In the genomic region with DNA sequence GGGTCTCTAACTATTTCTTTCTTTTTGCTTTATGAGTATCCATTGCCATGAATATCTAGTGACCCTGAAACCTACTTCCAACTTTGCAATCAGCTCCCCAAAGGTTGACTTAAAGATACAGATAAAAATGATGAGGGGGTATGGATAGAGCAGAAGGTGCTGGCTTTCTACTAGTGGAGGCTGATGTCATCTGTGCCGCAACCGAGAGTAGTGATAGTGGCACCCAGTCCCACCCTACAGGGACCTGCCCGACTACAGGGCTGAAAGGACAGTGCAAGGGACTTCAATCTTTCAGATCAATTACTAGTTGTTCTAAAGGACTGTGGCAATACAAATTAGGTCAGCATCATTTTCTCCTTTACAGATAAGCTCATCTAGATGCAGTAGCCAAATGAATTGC, we compare ENCODE assay signal across 13 cellular contexts.
DNase-seq lines count a peak whose midpoint lies in the region; ATAC-seq and TF ChIP-seq lines count a peak whose summit lies in the region.
"Had no signal": no experiment of that assay in that cellular context is flagged by ENCODE, and none has a peak within 500 bp of the region (broad histone marks: within the 10 kb centered on the region; RNA-seq: fewer than 3 reads in every experiment).

No MANE protein-coding gene starts in this region.

- H3K4me3 ChIP-seq in GM12865 (ENCODE audit: low read depth, low read length) (no peak overlapping the region), transverse colon (no peak overlapping the region)
- H3K4me3 ChIP-seq: gastrocnemius medialis had no signal

- 79 to 80% methylated on average over 3 of the region's 3 CpGs for WGBS in transverse colon (ENCODE audit: low coverage in 1 of 2), 2 donors

- no peak for TF ChIP-seq POLR2A in transverse colon (IDR thresholded peaks at IDR 0.05)

- no peaks in the 10 kb centered on the region for H3K9me3 ChIP-seq in transverse colon
- H3K9me3 ChIP-seq: gastrocnemius medialis had no signal

- H3K9me3 Mint-ChIP-seq in T-helper 2 cell treated with Interferon-gamma antibody and Interleukin-4, amounts not matched to agents 5 μg/mL and 100 μg/mL, for 36 hours = peaks cover 3% of the 10 kb centered on the region
- no peaks in the 10 kb centered on the region for H3K9me3 Mint-ChIP-seq in activated T-helper 2 cell treated with anti-CD3 and anti-CD28 coated beads, Interferon-gamma antibody, Interleukin-2, Interleukin-4, amounts not matched to agents 10 μg/mL and 5 μg/mL and 100 μg/mL, durations not matched to agents 14 hours and 24 hours and 36 hours
- H3K9me3 Mint-ChIP-seq in natural killer cell = peaks cover 3 to 4% of the 10 kb centered on the region in 2 donors

- peak overlapping the region in 1 of 4 donors; percentile 44 for H3K27ac ChIP-seq in transverse colon
- H3K27ac ChIP-seq: gastrocnemius medialis, WERI-Rb-1 had no signal

- peaks cover 21% of the 10 kb centered on the region for H3K4me1 Mint-ChIP-seq in T-helper 2 cell treated with Interferon-gamma antibody and Interleukin-4, amounts not matched to agents 5 μg/mL and 100 μg/mL, for 36 hours (ENCODE audit: low read depth)
- peaks cover 29% of the 10 kb centered on the region for H3K4me1 Mint-ChIP-seq in activated T-helper 2 cell treated with anti-CD3 and anti-CD28 coated beads, Interferon-gamma antibody, Interleukin-2, Interleukin-4, amounts not matched to agents 10 μg/mL and 5 μg/mL and 100 μg/mL, durations not matched to agents 14 hours and 24 hours and 36 hours (ENCODE audit: low read depth)
- H3K4me1 Mint-ChIP-seq in natural killer cell = peaks cover 23 to 30% of the 10 kb centered on the region in 2 donors
- H3K4me1 Mint-ChIP-seq: nephron progenitor cell had no signal

- H3K27me3 ChIP-seq in transverse colon = no peaks in the 10 kb centered on the region
- H3K27me3 ChIP-seq: gastrocnemius medialis had no signal

- H3K4me3 Mint-ChIP-seq in T-helper 2 cell treated with Interferon-gamma antibody and Interleukin-4, amounts not matched to agents 5 μg/mL and 100 μg/mL, for 36 hours = no peak overlapping the region
- no peak overlapping the region for H3K4me3 Mint-ChIP-seq in activated T-helper 2 cell treated with anti-CD3 and anti-CD28 coated beads, Interferon-gamma antibody, Interleukin-2, Interleukin-4, amounts not matched to agents 10 μg/mL and 5 μg/mL and 100 μg/mL, durations not matched to agents 14 hours and 24 hours and 36 hours (ENCODE audit: low read depth)
- H3K4me3 Mint-ChIP-seq in natural killer cell = no peak overlapping the region
- H3K4me3 Mint-ChIP-seq: nephron progenitor cell had no signal

- intact Hi-C loops in activated T-helper 2 cell treated with anti-CD3 and anti-CD28 coated beads, Interferon-gamma antibody, Interleukin-2, Interleukin-4, amounts not matched to agents 10 μg/mL and 5 μg/mL and 100 μg/mL, durations not matched to agents 14 hours and 24 hours and 36 hours (cut with micrococcal nuclease) = loop anchor here (2.0 to 5.0 kb wide), 4 partner anchors 16 to 146 kb away; no protein-coding TSS in a partner anchor
- intact Hi-C loops in natural killer cell (cut with micrococcal nuclease) = loop anchor here (5.0 kb wide), 1 partner anchor 146 kb away; no protein-coding TSS in a partner anchor
- intact Hi-C loops in transverse colon (cut with DNase I; ENCODE audit: low total_unique reads) = no loop called here

- no peaks in the 10 kb centered on the region for H3K36me3 ChIP-seq in transverse colon
- H3K36me3 ChIP-seq: gastrocnemius medialis, WERI-Rb-1 had no signal

- no peak for TF ChIP-seq EP300 in transverse colon (IDR thresholded peaks at IDR 0.05; ENCODE audit: low read depth)

- in situ Hi-C loops in transverse colon (cut with MboI; ENCODE audit: low pct_ligation_motif_present in 1 of 4, low pct_unique_long_range_greater_than_20kb in 1 of 4, low sequenced_read_pairs in 3 of 4) (no loop called here), G401 (cut with HindIII; ENCODE audit: low sequenced_read_pairs) (no loop called here)

- no peaks in the 10 kb centered on the region for H3K4me1 ChIP-seq in transverse colon
- H3K4me1 ChIP-seq: gastrocnemius medialis had no signal

- DNase-seq in GM12865 (ENCODE audit: low read depth) (peak; percentile 35), natural killer cell (no peak), transverse colon (no peak), GM19240 (ENCODE audit: insufficient read length, low spot score) (no peak), G401 (ENCODE audit: low spot score) (no peak)
- peak; percentile 33 for DNase-seq in T-helper 2 cell treated with Interferon-gamma antibody and Interleukin-4, amounts not matched to agents 5 μg/mL and 100 μg/mL, for 36 hours (ENCODE audit: low spot score)
- peak; percentile 28 for DNase-seq in activated T-helper 2 cell treated with anti-CD3 and anti-CD28 coated beads, Interferon-gamma antibody, Interleukin-2, Interleukin-4, amounts not matched to agents 10 μg/mL and 5 μg/mL and 100 μg/mL, durations not matched to agents 14 hours and 24 hours and 36 hours (ENCODE audit: low spot score)
- DNase-seq: gastrocnemius medialis, NCI-H187, NCI-H524 treated with DMSO at 0.1 percent for 48 hours, nephron progenitor cell, PC-3, WERI-Rb-1 had no signal

- H3K27me3 Mint-ChIP-seq in T-helper 2 cell treated with Interferon-gamma antibody and Interleukin-4, amounts not matched to agents 5 μg/mL and 100 μg/mL, for 36 hours (ENCODE audit: low read depth) = no peaks in the 10 kb centered on the region
- H3K27me3 Mint-ChIP-seq in activated T-helper 2 cell treated with anti-CD3 and anti-CD28 coated beads, Interferon-gamma antibody, Interleukin-2, Interleukin-4, amounts not matched to agents 10 μg/mL and 5 μg/mL and 100 μg/mL, durations not matched to agents 14 hours and 24 hours and 36 hours (ENCODE audit: low read depth) = no peaks in the 10 kb centered on the region
- H3K27me3 Mint-ChIP-seq in natural killer cell (ENCODE audit: low read depth in 2 of 2) = no peaks in the 10 kb centered on the region

- H3K27ac Mint-ChIP-seq in T-helper 2 cell treated with Interferon-gamma antibody and Interleukin-4, amounts not matched to agents 5 μg/mL and 100 μg/mL, for 36 hours = no peak overlapping the region
- no peak overlapping the region for H3K27ac Mint-ChIP-seq in activated T-helper 2 cell treated with anti-CD3 and anti-CD28 coated beads, Interferon-gamma antibody, Interleukin-2, Interleukin-4, amounts not matched to agents 10 μg/mL and 5 μg/mL and 100 μg/mL, durations not matched to agents 14 hours and 24 hours and 36 hours
- no peak overlapping the region for H3K27ac Mint-ChIP-seq in natural killer cell
- H3K27ac Mint-ChIP-seq: nephron progenitor cell had no signal

- H3K36me3 Mint-ChIP-seq in T-helper 2 cell treated with Interferon-gamma antibody and Interleukin-4, amounts not matched to agents 5 μg/mL and 100 μg/mL, for 36 hours (ENCODE audit: low read depth) = peaks cover 21% of the 10 kb centered on the region
- peaks cover 16% of the 10 kb centered on the region for H3K36me3 Mint-ChIP-seq in activated T-helper 2 cell treated with anti-CD3 and anti-CD28 coated beads, Interferon-gamma antibody, Interleukin-2, Interleukin-4, amounts not matched to agents 10 μg/mL and 5 μg/mL and 100 μg/mL, durations not matched to agents 14 hours and 24 hours and 36 hours (ENCODE audit: low read depth)
- no peaks in the 10 kb centered on the region for H3K36me3 Mint-ChIP-seq in natural killer cell

- TF ChIP-seq CTCF in GM12865 (IDR thresholded peaks at IDR 0.05; ENCODE audit: insufficient read depth, low read depth, low read length, missing control alignments) = no peak
- no peak for TF ChIP-seq CTCF in natural killer cell (IDR thresholded peaks at IDR 0.05)
- no peak for TF ChIP-seq CTCF in transverse colon (IDR thresholded peaks at IDR 0.05)

- peak; percentile 52 to 58 (median 57) for ATAC-seq in natural killer cell
- ATAC-seq: gastrocnemius medialis, PC-3 had no signal

Comparison
In these comparisons a context has a peak if more than half of its experiments do, and no peak if none do; other contexts are left out.
1. DNase-seq: peak in GM12865 (single experiment), T-helper 2 cell treated with Interferon-gamma antibody and Interleukin-4, amounts not matched to agents 5 μg/mL and 100 μg/mL, for 36 hours (single experiment) and activated T-helper 2 cell treated with anti-CD3 and anti-CD28 coated beads, Interferon-gamma antibody, Interleukin-2, Interleukin-4, amounts not matched to agents 10 μg/mL and 5 μg/mL and 100 μg/mL, durations not matched to agents 14 hours and 24 hours and 36 hours (single experiment); none in natural killer cell (single experiment), transverse colon (single experiment), GM19240 (single experiment) and G401 (single experiment).